In the genomic region with DNA sequence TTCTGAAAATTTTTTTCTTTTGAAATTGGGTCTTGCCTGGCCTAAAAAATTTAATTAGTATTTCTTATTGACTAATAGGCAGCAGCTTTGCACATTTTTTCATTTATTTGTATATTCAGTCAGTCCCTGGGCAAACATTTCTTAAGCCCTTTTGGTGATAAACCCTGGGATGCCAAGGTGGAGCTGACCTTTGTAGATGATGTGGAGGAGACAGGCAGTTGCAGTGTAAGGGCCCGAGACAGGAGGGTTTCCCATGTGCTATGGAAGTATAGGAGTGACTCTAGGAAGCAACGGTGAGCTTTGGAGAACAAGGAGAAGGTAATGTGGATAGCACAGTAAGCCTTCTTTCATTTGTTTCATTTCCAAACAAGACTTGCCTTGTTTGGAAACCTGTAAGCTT, we compare ENCODE assay signal across 36 cellular contexts. TPM values are rescaled to one million over a fixed set of nuclear protein-coding genes. Genes with fewer than 3 reads are reported as not detected.
"Had no signal": no experiment of that assay in that cellular context is flagged by ENCODE, and none has a peak within 500 bp of the region (broad histone marks: within the 10 kb centered on the region; RNA-seq: fewer than 3 reads in every experiment).

No MANE protein-coding gene starts in this region.

- H3K27ac ChIP-seq: adrenal gland, body of pancreas, breast epithelium, coronary artery, PC-9, SJCRH30, VCaP had no signal

- H3K27ac Mint-ChIP-seq: activated CD8-positive, alpha-beta T cell treated with anti-CD3 and anti-CD28 coated beads, Interleukin-2, amount 10 ng/mL, durations not matched to agents 7 days and 5 days; activated naive CD4-positive, alpha-beta T cell treated with anti-CD3 and anti-CD28 coated beads for 36 hours; activated T-cell treated with anti-CD3 and anti-CD28 coated beads, Interleukin-2, amount 50 U/mL, for 24 hours; T-cell; T-helper 17 cell had no signal

- H3K9ac ChIP-seq: SK-N-SH had no signal

- ATAC-seq: activated CD8-positive, alpha-beta T cell treated with anti-CD3 and anti-CD28 coated beads, Interleukin-2, amount 10 ng/mL, durations not matched to agents 7 days and 5 days; activated naive CD4-positive, alpha-beta T cell treated with anti-CD3 and anti-CD28 coated beads, Interleukin-2, amount 50 U/mL, for 72 hours; body of pancreas; T-cell; T-helper 17 cell had no signal

- H3K4me3 Mint-ChIP-seq: activated CD8-positive, alpha-beta T cell treated with anti-CD3 and anti-CD28 coated beads, Interleukin-2, amount 10 ng/mL, durations not matched to agents 7 days and 5 days; activated naive CD4-positive, alpha-beta T cell treated with anti-CD3 and anti-CD28 coated beads for 36 hours; activated T-cell treated with anti-CD3 and anti-CD28 coated beads, Interleukin-2, amount 50 U/mL, for 24 hours; T-cell; T-helper 17 cell had no signal

- H3K4me2 ChIP-seq: PC-9, SK-N-SH had no signal

- H2AFZ ChIP-seq: PC-9 had no signal

- H3K9me3 ChIP-seq: adrenal gland, body of pancreas, breast epithelium, SJCRH30, SK-N-SH had no signal

- H3K27me3 ChIP-seq: body of pancreas, SJCRH30 had no signal

- H3K4me3 ChIP-seq: adrenal gland, body of pancreas, breast epithelium, coronary artery, PC-9, SJCRH30 had no signal

- H3K9me2 ChIP-seq: SK-N-SH had no signal

- DNase-seq: activated CD4-positive, alpha-beta T cell treated with anti-CD3 and anti-CD28 coated beads for 1 hour; activated CD4-positive, alpha-beta T cell treated with anti-CD3 and anti-CD28 coated beads for 48 hours; activated CD4-positive, alpha-beta T cell treated with anti-CD3 and anti-CD28 coated beads, Interleukin-2, amount 50 U/mL, for 4 hours; activated CD4-positive, CD25-positive, alpha-beta regulatory T cell; activated CD8-positive, alpha-beta T cell treated with anti-CD3 and anti-CD28 coated beads, Interleukin-2, amount 10 ng/mL, durations not matched to agents 7 days and 5 days; activated gamma-delta T cell treated with Interleukin-2 at 50 U/mL for 16 hours; activated naive CD4-positive, alpha-beta T cell treated with anti-CD3 and anti-CD28 coated beads for 36 hours; activated T-cell treated with anti-CD3 and anti-CD28 coated beads, Interleukin-2, amount 50 U/mL, for 24 hours; adrenal gland; body of pancreas; Kasumi-1; KBM-7; MM.1S; MV-4-11; NCI-H1092; NCI-H1436 treated with DMSO at 0.1 percent for 48 hours; NCI-H187; NCI-H2029 treated with DMSO at 0.1 percent for 48 hours; NCI-H2107; NCI-H2171; NCI-H510A treated with DMSO at 0.1 percent for 48 hours; NCI-H69; NCI-H82; PC-9; Right ventricle myocardium superior; SJCRH30; SK-N-SH; T-cell; T-helper 17 cell; T-helper 9 cell had no signal

- H3K36me3 ChIP-seq: adrenal gland, breast epithelium had no signal

- H3K9me3 Mint-ChIP-seq: activated naive CD4-positive, alpha-beta T cell treated with anti-CD3 and anti-CD28 coated beads, Interleukin-2, amount 50 U/mL, for 72 hours; activated T-cell treated with anti-CD3 and anti-CD28 coated beads, Interleukin-2, amount 50 U/mL, for 24 hours; T-cell had no signal

RNA-seq across cellular contexts. Expression of a gene that starts 56.4 kb away (rescaled TPM):
- total RNA-seq: activated CD8-positive, alpha-beta T cell treated with anti-CD3 and anti-CD28 coated beads, Interleukin-2, amount 10 ng/mL, durations not matched to agents 7 days and 5 days; activated naive CD4-positive, alpha-beta T cell treated with anti-CD3 and anti-CD28 coated beads for 36 hours; adrenal gland; astrocyte; body of pancreas; breast epithelium; cardiac septum; PC-9; Right ventricle myocardium superior; SJCRH30; T-helper 17 cell had no signal
